Comparison of ENCODE assay signal across 12 cellular contexts in the genomic region with DNA sequence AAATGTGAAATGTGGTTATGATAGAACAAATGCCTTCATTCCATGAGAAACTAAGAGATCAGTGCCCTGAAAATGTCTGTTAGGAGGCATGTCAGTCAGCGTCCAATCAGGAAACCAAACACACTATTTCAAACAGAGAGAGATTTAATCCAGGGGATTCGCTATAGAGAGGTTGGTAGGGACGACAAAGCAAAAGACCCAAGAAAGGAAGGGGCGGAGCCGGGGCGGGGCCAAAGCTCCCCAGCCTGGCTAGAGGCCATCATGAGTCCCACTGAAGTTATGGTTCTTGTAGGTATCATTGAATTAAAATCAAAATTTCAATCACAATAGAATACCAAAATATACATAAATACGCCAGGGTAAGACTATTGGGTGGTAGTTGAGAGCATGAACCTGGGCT. TPM values are rescaled to one million over a fixed set of nuclear protein-coding genes. Genes with fewer than 3 reads are reported as not detected.
DNase-seq lines count a peak whose midpoint lies in the region; ATAC-seq lines count a peak whose summit lies in the region.
"Had no signal": no experiment of that assay in that cellular context is flagged by ENCODE, and none has a peak within 500 bp of the region (broad histone marks: within the 10 kb centered on the region; RNA-seq: fewer than 3 reads in every experiment).

No MANE protein-coding gene starts in this region.

- CTCF ChIA-PET in activated CD8-positive, alpha-beta memory T cell treated with anti-CD3 and anti-CD28 coated beads, Interleukin-2, amount 10 ng/mL, durations not matched to agents 7 days and 5 days (lab: Charles Lee): interaction anchor here (0.6 to 4.2 kb wide), 42 partner anchors 11 to 524 kb away, joined by 3 to 87 read pairs (median 4); a partner anchor contains a TSS
- CTCF ChIA-PET in activated naive CD4-positive, alpha-beta T cell treated with anti-CD3 and anti-CD28 coated beads, Interleukin-2, amount 10 ng/mL, durations not matched to agents 7 days and 5 days (lab: Charles Lee): interaction anchor here (0.7 to 4.1 kb wide), 32 partner anchors 8 to 899 kb away, joined by 3 to 39 read pairs (median 4); a partner anchor contains a TSS

- peak overlapping the region; percentile 5 for H3K27ac Mint-ChIP-seq in activated CD8-positive, alpha-beta memory T cell treated with anti-CD3 and anti-CD28 coated beads, Interleukin-2, amount 10 ng/mL, durations not matched to agents 7 days and 5 days
- peak overlapping the region; percentile 4 for H3K27ac Mint-ChIP-seq in T-helper 17 cell
- H3K27ac Mint-ChIP-seq in activated naive CD4-positive, alpha-beta T cell treated with anti-CD3 and anti-CD28 coated beads, Interleukin-2, amount 10 ng/mL, durations not matched to agents 7 days and 5 days: no peak overlapping the region

- H3K27me3 Mint-ChIP-seq in activated CD8-positive, alpha-beta memory T cell treated with anti-CD3 and anti-CD28 coated beads, Interleukin-2, amount 10 ng/mL, durations not matched to agents 7 days and 5 days: peaks cover 3% of the 10 kb centered on the region
- H3K27me3 Mint-ChIP-seq in T-helper 17 cell: no peaks in the 10 kb centered on the region
- peaks cover 8% of the 10 kb centered on the region for H3K27me3 Mint-ChIP-seq in activated naive CD4-positive, alpha-beta T cell treated with anti-CD3 and anti-CD28 coated beads, Interleukin-2, amount 10 ng/mL, durations not matched to agents 7 days and 5 days

- H3K4me3 Mint-ChIP-seq in activated CD8-positive, alpha-beta memory T cell treated with anti-CD3 and anti-CD28 coated beads, Interleukin-2, amount 10 ng/mL, durations not matched to agents 7 days and 5 days: no peak overlapping the region
- peak overlapping the region; percentile 69 for H3K4me3 Mint-ChIP-seq in T-helper 17 cell
- H3K4me3 Mint-ChIP-seq in activated naive CD4-positive, alpha-beta T cell treated with anti-CD3 and anti-CD28 coated beads, Interleukin-2, amount 10 ng/mL, durations not matched to agents 7 days and 5 days: no peak overlapping the region

- H3K4me1 Mint-ChIP-seq in activated CD8-positive, alpha-beta memory T cell treated with anti-CD3 and anti-CD28 coated beads, Interleukin-2, amount 10 ng/mL, durations not matched to agents 7 days and 5 days: peaks cover 25% of the 10 kb centered on the region
- H3K4me1 Mint-ChIP-seq in T-helper 17 cell: peaks cover 21% of the 10 kb centered on the region
- H3K4me1 Mint-ChIP-seq in activated naive CD4-positive, alpha-beta T cell treated with anti-CD3 and anti-CD28 coated beads, Interleukin-2, amount 10 ng/mL, durations not matched to agents 7 days and 5 days: peaks cover 51% of the 10 kb centered on the region

- H3K9me3 Mint-ChIP-seq in activated CD8-positive, alpha-beta memory T cell treated with anti-CD3 and anti-CD28 coated beads, Interleukin-2, amount 10 ng/mL, durations not matched to agents 7 days and 5 days (ENCODE audit: low read depth): no peaks in the 10 kb centered on the region
- peaks cover 2% of the 10 kb centered on the region for H3K9me3 Mint-ChIP-seq in activated naive CD4-positive, alpha-beta T cell treated with anti-CD3 and anti-CD28 coated beads, Interleukin-2, amount 10 ng/mL, durations not matched to agents 7 days and 5 days

- peak; percentile 68 for ATAC-seq in activated CD8-positive, alpha-beta memory T cell treated with anti-CD3 and anti-CD28 coated beads, Interleukin-2, amount 10 ng/mL, durations not matched to agents 7 days and 5 days
- ATAC-seq in T-helper 17 cell (peak; percentile 51), GM21367 (IDR thresholded peaks at IDR 0.05; ENCODE audit: unreplicated experiment) (no peak)
- ATAC-seq: gastroesophageal sphincter had no signal

- H3K9me3 ChIP-seq in T-helper 17 cell (ENCODE audit: control insufficient read depth, low read length, poor library complexity, severe bottlenecking): no peaks in the 10 kb centered on the region
- H3K9me3 ChIP-seq: gastroesophageal sphincter had no signal

- no peaks in the 10 kb centered on the region for H3K36me3 Mint-ChIP-seq in activated CD8-positive, alpha-beta memory T cell treated with anti-CD3 and anti-CD28 coated beads, Interleukin-2, amount 10 ng/mL, durations not matched to agents 7 days and 5 days
- H3K36me3 Mint-ChIP-seq in T-helper 17 cell (ENCODE audit: low read depth): peaks cover 2% of the 10 kb centered on the region
- H3K36me3 Mint-ChIP-seq in activated naive CD4-positive, alpha-beta T cell treated with anti-CD3 and anti-CD28 coated beads, Interleukin-2, amount 10 ng/mL, durations not matched to agents 7 days and 5 days: peaks cover 5% of the 10 kb centered on the region

- peak; percentile 67 for DNase-seq in activated CD8-positive, alpha-beta memory T cell treated with anti-CD3 and anti-CD28 coated beads, Interleukin-2, amount 10 ng/mL, durations not matched to agents 7 days and 5 days
- no peak for DNase-seq in activated CD8-positive, alpha-beta memory T cell treated with anti-CD3 and anti-CD28 coated beads, Interleukin-2, amount 50 U/mL, for 48 hours
- DNase-seq in T-helper 17 cell: no peak
- DNase-seq in activated naive CD4-positive, alpha-beta T cell treated with anti-CD3 and anti-CD28 coated beads, Interleukin-2, amount 10 ng/mL, durations not matched to agents 7 days and 5 days: peak; percentile 60
- peak; percentile 73 for DNase-seq in stimulated activated CD8-positive, alpha-beta memory T cell treated with anti-CD3 and anti-CD28 coated beads, Interleukin-4, amount 100 ng/mL, for 48 hours
- no peak for DNase-seq in NCI-H345 treated with DMSO at 0.1 percent for 48 hours (lab: John Stamatoyannopoulos, UW; ENCODE audit: unreplicated experiment)
- DNase-seq in central memory CD4-positive, alpha-beta T cell: no peak
- DNase-seq: NCI-H1417 treated with DMSO at 0.1 percent for 48 hours had no signal

RNA-seq across cellular contexts. Expression of a gene that starts 32.9 kb away (rescaled TPM):
- 100 to 1,000 TPM in 1 of 2 experiments, 10 to 100 TPM in 1; 72.3 to 100 TPM for total RNA-seq in activated CD8-positive, alpha-beta memory T cell treated with anti-CD3 and anti-CD28 coated beads, Interleukin-2, amount 10 ng/mL, durations not matched to agents 7 days and 5 days
- total RNA-seq in T-helper 17 cell: 100 to 1,000 TPM; 180 to 185 TPM

RNA-seq across cellular contexts. Expression of a gene that starts 45.9 kb away (rescaled TPM):
- total RNA-seq in activated CD8-positive, alpha-beta memory T cell treated with anti-CD3 and anti-CD28 coated beads, Interleukin-2, amount 10 ng/mL, durations not matched to agents 7 days and 5 days: not detected
- total RNA-seq in T-helper 17 cell: under 1 TPM; 0.30 to 0.39 TPM
- total RNA-seq: OCI-LY7, subcutaneous adipose tissue had no signal

Comparison
In these comparisons a context has a peak if more than half of its experiments do, and no peak if none do; other contexts are left out.
1. DNase-seq: peak in activated CD8-positive, alpha-beta memory T cell treated with anti-CD3 and anti-CD28 coated beads, Interleukin-2, amount 10 ng/mL, durations not matched to agents 7 days and 5 days (single experiment), activated naive CD4-positive, alpha-beta T cell treated with anti-CD3 and anti-CD28 coated beads, Interleukin-2, amount 10 ng/mL, durations not matched to agents 7 days and 5 days (single experiment) and stimulated activated CD8-positive, alpha-beta memory T cell treated with anti-CD3 and anti-CD28 coated beads, Interleukin-4, amount 100 ng/mL, for 48 hours (single experiment); none in activated CD8-positive, alpha-beta memory T cell treated with anti-CD3 and anti-CD28 coated beads, Interleukin-2, amount 50 U/mL, for 48 hours (single experiment), T-helper 17 cell (0 of 3), NCI-H345 treated with DMSO at 0.1 percent for 48 hours (single experiment) and central memory CD4-positive, alpha-beta T cell (single experiment).